1 cellular context compared by ENCODE assay signal in the genomic region with DNA sequence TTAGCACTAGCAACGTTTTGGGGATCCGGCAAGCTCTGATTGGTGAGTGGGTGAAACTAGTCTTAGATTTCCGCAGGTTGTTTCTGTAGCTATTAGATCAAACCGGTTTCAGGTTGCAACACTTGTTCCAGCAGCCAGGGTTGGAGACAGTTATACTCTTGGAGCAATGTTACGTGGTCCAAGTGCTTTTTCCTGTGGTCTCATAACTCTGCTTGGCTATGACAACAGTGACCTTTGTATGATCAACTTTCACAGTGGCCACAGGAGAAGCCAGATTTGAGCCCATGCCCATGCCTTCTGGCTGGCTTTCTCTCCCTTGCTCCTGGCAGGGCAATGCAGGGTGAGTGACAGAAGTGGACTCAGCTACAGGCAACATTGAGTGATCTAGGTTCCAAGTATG.
TF ChIP-seq lines count a peak whose summit lies in the region.

No MANE protein-coding gene starts in this region.

TF ChIP-seq in HepG2, 621 proteins besides CTCF, POLR2A, EP300 and RAD21 (continued from another document):
- TF ChIP-seq ZNF687 (CRISPR knock-in tag; IDR thresholded peaks at IDR 0.05) (no peak), KDM4B (CRISPR knock-in tag; IDR thresholded peaks at IDR 0.05) (no peak), ETV5 (CRISPR knock-in tag; IDR thresholded peaks at IDR 0.05; ENCODE audit: borderline replicate concordance) (no peak), ZNF567 (CRISPR knock-in tag; IDR thresholded peaks at IDR 0.05; ENCODE audit: borderline replicate concordance) (no peak), ZNF674 (CRISPR knock-in tag; IDR thresholded peaks at IDR 0.05; ENCODE audit: low read depth) (no peak), RORA (CRISPR knock-in tag; IDR thresholded peaks at IDR 0.05) (no peak), SP140L (CRISPR knock-in tag; IDR thresholded peaks at IDR 0.05; ENCODE audit: borderline replicate concordance) (no peak), ZNF780A (CRISPR knock-in tag; IDR thresholded peaks at IDR 0.05) (no peak)
- TF ChIP-seq, protein P1, sequence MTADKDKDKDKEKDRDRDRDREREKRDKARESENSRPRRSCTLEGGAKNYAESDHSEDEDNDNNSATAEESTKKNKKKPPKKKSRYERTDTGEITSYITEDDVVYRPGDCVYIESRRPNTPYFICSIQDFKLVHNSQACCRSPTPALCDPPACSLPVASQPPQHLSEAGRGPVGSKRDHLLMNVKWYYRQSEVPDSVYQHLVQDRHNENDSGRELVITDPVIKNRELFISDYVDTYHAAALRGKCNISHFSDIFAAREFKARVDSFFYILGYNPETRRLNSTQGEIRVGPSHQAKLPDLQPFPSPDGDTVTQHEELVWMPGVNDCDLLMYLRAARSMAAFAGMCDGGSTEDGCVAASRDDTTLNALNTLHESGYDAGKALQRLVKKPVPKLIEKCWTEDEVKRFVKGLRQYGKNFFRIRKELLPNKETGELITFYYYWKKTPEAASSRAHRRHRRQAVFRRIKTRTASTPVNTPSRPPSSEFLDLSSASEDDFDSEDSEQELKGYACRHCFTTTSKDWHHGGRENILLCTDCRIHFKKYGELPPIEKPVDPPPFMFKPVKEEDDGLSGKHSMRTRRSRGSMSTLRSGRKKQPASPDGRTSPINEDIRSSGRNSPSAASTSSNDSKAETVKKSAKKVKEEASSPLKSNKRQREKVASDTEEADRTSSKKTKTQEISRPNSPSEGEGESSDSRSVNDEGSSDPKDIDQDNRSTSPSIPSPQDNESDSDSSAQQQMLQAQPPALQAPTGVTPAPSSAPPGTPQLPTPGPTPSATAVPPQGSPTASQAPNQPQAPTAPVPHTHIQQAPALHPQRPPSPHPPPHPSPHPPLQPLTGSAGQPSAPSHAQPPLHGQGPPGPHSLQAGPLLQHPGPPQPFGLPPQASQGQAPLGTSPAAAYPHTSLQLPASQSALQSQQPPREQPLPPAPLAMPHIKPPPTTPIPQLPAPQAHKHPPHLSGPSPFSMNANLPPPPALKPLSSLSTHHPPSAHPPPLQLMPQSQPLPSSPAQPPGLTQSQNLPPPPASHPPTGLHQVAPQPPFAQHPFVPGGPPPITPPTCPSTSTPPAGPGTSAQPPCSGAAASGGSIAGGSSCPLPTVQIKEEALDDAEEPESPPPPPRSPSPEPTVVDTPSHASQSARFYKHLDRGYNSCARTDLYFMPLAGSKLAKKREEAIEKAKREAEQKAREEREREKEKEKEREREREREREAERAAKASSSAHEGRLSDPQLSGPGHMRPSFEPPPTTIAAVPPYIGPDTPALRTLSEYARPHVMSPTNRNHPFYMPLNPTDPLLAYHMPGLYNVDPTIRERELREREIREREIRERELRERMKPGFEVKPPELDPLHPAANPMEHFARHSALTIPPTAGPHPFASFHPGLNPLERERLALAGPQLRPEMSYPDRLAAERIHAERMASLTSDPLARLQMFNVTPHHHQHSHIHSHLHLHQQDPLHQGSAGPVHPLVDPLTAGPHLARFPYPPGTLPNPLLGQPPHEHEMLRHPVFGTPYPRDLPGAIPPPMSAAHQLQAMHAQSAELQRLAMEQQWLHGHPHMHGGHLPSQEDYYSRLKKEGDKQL (CRISPR knock-in tag; IDR thresholded peaks at IDR 0.05; ENCODE audit: low read depth): no peak
- TF ChIP-seq, protein P2, sequence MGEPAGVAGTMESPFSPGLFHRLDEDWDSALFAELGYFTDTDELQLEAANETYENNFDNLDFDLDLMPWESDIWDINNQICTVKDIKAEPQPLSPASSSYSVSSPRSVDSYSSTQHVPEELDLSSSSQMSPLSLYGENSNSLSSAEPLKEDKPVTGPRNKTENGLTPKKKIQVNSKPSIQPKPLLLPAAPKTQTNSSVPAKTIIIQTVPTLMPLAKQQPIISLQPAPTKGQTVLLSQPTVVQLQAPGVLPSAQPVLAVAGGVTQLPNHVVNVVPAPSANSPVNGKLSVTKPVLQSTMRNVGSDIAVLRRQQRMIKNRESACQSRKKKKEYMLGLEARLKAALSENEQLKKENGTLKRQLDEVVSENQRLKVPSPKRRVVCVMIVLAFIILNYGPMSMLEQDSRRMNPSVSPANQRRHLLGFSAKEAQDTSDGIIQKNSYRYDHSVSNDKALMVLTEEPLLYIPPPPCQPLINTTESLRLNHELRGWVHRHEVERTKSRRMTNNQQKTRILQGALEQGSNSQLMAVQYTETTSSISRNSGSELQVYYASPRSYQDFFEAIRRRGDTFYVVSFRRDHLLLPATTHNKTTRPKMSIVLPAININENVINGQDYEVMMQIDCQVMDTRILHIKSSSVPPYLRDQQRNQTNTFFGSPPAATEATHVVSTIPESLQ (CRISPR knock-in tag; conservative IDR thresholded peaks at IDR 0.05): no peak
TF ChIP-seq in HepG2: peak in this region for 0.
